ENCODE assay signal across 8 cellular contexts in genomic region chr13:20525601-20526544, GRCh38. TPM values are rescaled to one million over a fixed set of nuclear protein-coding genes. Genes with fewer than 3 reads are reported as not detected.
DNase-seq lines count a peak whose midpoint lies in the region; ATAC-seq and TF ChIP-seq lines count a peak whose summit lies in the region.

A gene with protein sequence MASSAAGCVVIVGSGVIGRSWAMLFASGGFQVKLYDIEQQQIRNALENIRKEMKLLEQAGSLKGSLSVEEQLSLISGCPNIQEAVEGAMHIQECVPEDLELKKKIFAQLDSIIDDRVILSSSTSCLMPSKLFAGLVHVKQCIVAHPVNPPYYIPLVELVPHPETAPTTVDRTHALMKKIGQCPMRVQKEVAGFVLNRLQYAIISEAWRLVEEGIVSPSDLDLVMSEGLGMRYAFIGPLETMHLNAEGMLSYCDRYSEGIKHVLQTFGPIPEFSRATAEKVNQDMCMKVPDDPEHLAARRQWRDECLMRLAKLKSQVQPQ (minus strand): TSS chr13:20525857. CDS start chr13:20525794, 63 bp downstream.

- ATAC-seq in GM19035 (IDR thresholded peaks at IDR 0.05; ENCODE audit: unreplicated experiment) (peak; percentile 90), HG03354 (IDR thresholded peaks at IDR 0.05; ENCODE audit: poor library complexity, severe bottlenecking, unreplicated experiment) (peak; percentile 76), lung (ENCODE audit: insufficient read depth, low FRiP score) (peak; percentile 98)
- peak; percentile 87 for ATAC-seq in activated CD8-positive, alpha-beta T cell treated with anti-CD3 and anti-CD28 coated beads for 36 hours

- 2% methylated on average over 89 of the region's 89 CpGs for WGBS in ectodermal cell, 2 experiments
- WGBS in lung, 2 donors, result 0% methylated on average over 70 to 89 of the region's 89 CpGs

- H3K27me3 ChIP-seq in ectodermal cell (ENCODE audit: control insufficient read depth, insufficient read depth, low read length, poor library complexity, severe bottlenecking), result peaks cover 61% of the 10 kb centered on the region
- no peaks in the 10 kb centered on the region for H3K27me3 ChIP-seq in lung (ENCODE audit: control insufficient read depth, insufficient read depth)

- DNase-seq in AG09309 (ENCODE audit: low read depth) (no peak), NCI-H82 (lab: John Stamatoyannopoulos, UW) (peak; percentile 86), lung (ENCODE audit: low spot score) (peak; percentile 73)
- peak; percentile 67 for DNase-seq in activated CD8-positive, alpha-beta T cell treated with anti-CD3 and anti-CD28 coated beads for 36 hours
- DNase-seq in stimulated activated CD4-positive, alpha-beta T cell treated with anti-CD3 and anti-CD28 coated beads, TNF-alpha, amount 100 ng/mL, for 24 hours (ENCODE audit: low read depth in 3 of 3), result peak; percentile 39 to 69 (median 49)

- H3K9me3 ChIP-seq in ectodermal cell (ENCODE audit: control insufficient read depth, low read length) (no peaks in the 10 kb centered on the region), lung (ENCODE audit: control insufficient read depth in 2 of 2, insufficient read depth in 1 of 2, low read length in 1 of 2) (no peaks in the 10 kb centered on the region)

- peaks cover 6% of the 10 kb centered on the region for H3K4me1 ChIP-seq in ectodermal cell (ENCODE audit: control insufficient read depth, insufficient read depth, low read length)
- peaks cover 0 to 2% of the 10 kb centered on the region in 2 donors for H3K4me1 ChIP-seq in lung (ENCODE audit: control insufficient read depth in 2 of 2, insufficient read depth in 2 of 2, low read length in 2 of 2)

- peak within 1 kb of the TSS; percentile 94 for H3K27ac Mint-ChIP-seq in activated CD8-positive, alpha-beta T cell treated with anti-CD3 and anti-CD28 coated beads for 36 hours

- H3K4me1 Mint-ChIP-seq in activated CD8-positive, alpha-beta T cell treated with anti-CD3 and anti-CD28 coated beads for 36 hours (ENCODE audit: low read depth), result peaks cover 30% of the 10 kb centered on the region

- H3K36me3 ChIP-seq in ectodermal cell (ENCODE audit: control insufficient read depth, insufficient read depth, low read length), result no peaks in the 10 kb centered on the region
- no peaks in the 10 kb centered on the region for H3K36me3 ChIP-seq in lung (ENCODE audit: control insufficient read depth in 2 of 2, insufficient read depth in 2 of 2, low read length in 2 of 2)

- intact Hi-C loops in activated CD8-positive, alpha-beta T cell treated with anti-CD3 and anti-CD28 coated beads for 36 hours (cut with micrococcal nuclease), result no loop called here

- H3K27me3 Mint-ChIP-seq in activated CD8-positive, alpha-beta T cell treated with anti-CD3 and anti-CD28 coated beads for 36 hours, result peaks cover 6% of the 10 kb centered on the region

- peak within 1 kb of the TSS; percentile 78 for H3K4me3 Mint-ChIP-seq in activated CD8-positive, alpha-beta T cell treated with anti-CD3 and anti-CD28 coated beads for 36 hours

- H3K27ac ChIP-seq in ectodermal cell (ENCODE audit: insufficient read depth, low read depth, low read length, poor library complexity, severe bottlenecking) (no peak within 1 kb of the TSS), lung (ENCODE audit: low read depth in 1 of 2, low read length in 1 of 2) (peak within 1 kb of the TSS; percentile 85 to 92)

- CTCF ChIA-PET in activated CD8-positive, alpha-beta T cell treated with anti-CD3 and anti-CD28 coated beads for 36 hours (lab: Charles Lee), result interaction anchor here (0.6 to 1.6 kb wide), 3 partner anchors 31 to 303 kb away, joined by 3 to 4 read pairs (median 4); no protein-coding TSS in a partner anchor

- peak within 1 kb of the TSS; percentile 70 for H3K4me3 ChIP-seq in AG09309 (ENCODE audit: control insufficient read depth, low read depth, low read length)
- peak within 1 kb of the TSS; percentile 53 for H3K4me3 ChIP-seq in ectodermal cell (ENCODE audit: insufficient read depth, low read depth, low read length)
- peak within 1 kb of the TSS; percentile 86 for H3K4me3 ChIP-seq in lung

- POLR2A ChIA-PET in activated CD8-positive, alpha-beta T cell treated with anti-CD3 and anti-CD28 coated beads for 36 hours (lab: Charles Lee), result interaction anchor here (1.0 to 1.4 kb wide), 4 partner anchors 43 to 377 kb away, joined by 3 to 5 read pairs (median 3); partner anchors contain the start of gene XPO4

- no peak for TF ChIP-seq CTCF in AG09309 (IDR thresholded peaks at IDR 0.05; ENCODE audit: control insufficient read depth, insufficient read depth, low read depth, low read length, missing control alignments)
- no peak for TF ChIP-seq CTCF in activated CD8-positive, alpha-beta T cell treated with anti-CD3 and anti-CD28 coated beads for 36 hours (IDR thresholded peaks at IDR 0.05)
- no peak for TF ChIP-seq CTCF in lung (IDR thresholded peaks at IDR 0.05; ENCODE audit: control extremely low read depth, extremely low read depth)

- no peaks in the 10 kb centered on the region for H3K36me3 Mint-ChIP-seq in activated CD8-positive, alpha-beta T cell treated with anti-CD3 and anti-CD28 coated beads for 36 hours (ENCODE audit: low read depth)

- no peaks in the 10 kb centered on the region for H3K9me3 Mint-ChIP-seq in activated CD8-positive, alpha-beta T cell treated with anti-CD3 and anti-CD28 coated beads for 36 hours

RNA-seq across cellular contexts. Expression of the gene that starts here (rescaled TPM):
- 1 to 10 TPM; 8.5 to 9.4 TPM for total RNA-seq in activated CD8-positive, alpha-beta T cell treated with anti-CD3 and anti-CD28 coated beads for 36 hours
- polyA plus RNA-seq in ectodermal cell (2013, experiment 1 of 4), result 1.0 TPM
- 2.3 TPM for polyA plus RNA-seq in ectodermal cell (2013, experiment 2 of 4)
- polyA plus RNA-seq in ectodermal cell (2013, experiment 3 of 4), result 2.4 TPM
- 3.1 TPM for polyA plus RNA-seq in ectodermal cell (2013, experiment 4 of 4)
- 10 to 100 TPM; 21.2 to 22.9 TPM for total RNA-seq in lung
- polyA plus RNA-seq in lung, result 10 to 100 TPM; 14.1 to 24.1 TPM
